Comparison of ENCODE assay signal across 1 cellular context in the genomic region with DNA sequence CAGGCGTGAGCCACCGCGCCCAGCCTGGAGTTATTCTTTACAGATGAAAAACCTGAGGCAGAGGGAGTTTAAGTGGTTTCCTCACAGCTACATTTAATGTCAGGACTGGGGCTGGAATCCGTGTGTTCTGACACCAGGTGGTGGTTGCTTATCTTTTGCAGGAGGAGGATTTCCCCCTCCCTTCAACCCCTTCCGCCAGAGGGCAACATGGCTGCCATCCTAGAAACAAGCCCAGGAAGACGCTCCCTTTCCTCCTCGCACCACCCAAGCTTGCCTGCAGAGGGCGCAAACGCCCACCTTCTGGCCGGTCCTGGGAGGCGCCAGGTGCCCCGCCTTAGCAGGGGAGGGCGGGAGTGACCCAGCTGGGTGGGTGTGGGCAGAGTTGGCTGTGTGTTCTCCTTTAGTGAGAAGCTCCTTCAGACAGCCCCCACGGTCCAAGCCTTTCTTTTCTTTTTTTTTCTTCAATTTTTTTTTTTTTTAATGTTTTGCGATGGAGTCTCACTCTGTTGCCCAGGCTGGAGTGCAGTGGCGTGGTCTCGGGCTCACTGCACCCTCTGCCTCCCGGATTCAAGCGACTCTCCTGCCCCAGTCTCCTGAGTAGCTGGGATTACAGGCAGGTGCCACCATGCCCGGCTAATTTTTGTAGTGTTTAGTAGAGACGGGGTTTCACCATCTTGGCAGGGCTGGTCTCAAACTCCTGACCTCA.
TF ChIP-seq lines count a peak whose summit lies in the region.

No MANE protein-coding gene starts in this region.

TF ChIP-seq in endothelial cell of umbilical vein, 7 proteins besides CTCF, POLR2A, EP300 and RAD21 (continued from another document):
- TF ChIP-seq EZH2 (IDR thresholded peaks at IDR 0.05; ENCODE audit: borderline replicate concordance, low read depth, low read length, severe bottlenecking): no peak
